ENCODE assay signal across 25 cellular contexts in genomic region chr17:71011389-71011788, GRCh38.
"Had no signal": no experiment of that assay in that cellular context is flagged by ENCODE, and none has a peak within 500 bp of the region (broad histone marks: within the 10 kb centered on the region; RNA-seq: fewer than 3 reads in every experiment).

No MANE protein-coding gene starts in this region.

- H3K27ac ChIP-seq: brain microvascular endothelial cell, colonic mucosa, KMS-11, SJSA1, VCaP had no signal

- DNase-seq: activated CD4-positive, alpha-beta memory T cell treated with anti-CD3 and anti-CD28 coated beads for 36 hours; activated CD4-positive, alpha-beta T cell treated with anti-CD3 and anti-CD28 coated beads, Interleukin-2, amount 10 ng/mL, durations not matched to agents 7 days and 5 days; activated CD4-positive, CD25-positive, alpha-beta regulatory T cell; activated CD8-positive, alpha-beta memory T cell treated with anti-CD3 and anti-CD28 coated beads for 24 hours; activated gamma-delta T cell; activated naive CD4-positive, alpha-beta T cell treated with anti-CD3 and anti-CD28 coated beads for 36 hours; activated T-cell treated with anti-CD3 and anti-CD28 coated beads, Interleukin-2, amount 50 U/mL, for 4 hours; brain microvascular endothelial cell; cerebellar nuclear complex; colonic mucosa; MV-4-11; NCI-H1105; NCI-H1436; NCI-H2029 treated with DMSO at 0.1 percent for 48 hours; NCI-H2171; NCI-H2227 treated with DMSO at 0.1 percent for 48 hours; NCI-H510A; NCI-H526 treated with DMSO at 0.1 percent for 48 hours; PC-3; SHP77; T-helper 17 cell; T1000 had no signal

- H3K4me3 ChIP-seq: colonic mucosa, SJSA1 had no signal

- H3K4me1 ChIP-seq: colonic mucosa, SJSA1 had no signal

- H3K36me3 ChIP-seq: brain microvascular endothelial cell, colonic mucosa, SJSA1 had no signal

- H3K9me3 ChIP-seq: colonic mucosa had no signal

- H3K27me3 ChIP-seq: brain microvascular endothelial cell, colonic mucosa, SJSA1 had no signal

- ATAC-seq: activated T-cell treated with anti-CD3 and anti-CD28 coated beads, Interleukin-2, amount 50 U/mL, for 4 hours; PC-3; T-helper 17 cell had no signal
